14 cellular contexts compared by ENCODE assay signal in genomic region chr2:238785528-238785860, GRCh38.
"Had no signal": no experiment of that assay in that cellular context is flagged by ENCODE, and none has a peak within 500 bp of the region (broad histone marks: within the 10 kb centered on the region; RNA-seq: fewer than 3 reads in every experiment).

No MANE protein-coding gene starts in this region.

- H3K27ac Mint-ChIP-seq: activated CD4-positive, alpha-beta T cell treated with anti-CD3 and anti-CD28 coated beads, Interleukin-2, amount 10 ng/mL, durations not matched to agents 24 days and 14 days; activated CD8-positive, alpha-beta T cell treated with anti-CD3 and anti-CD28 coated beads, Interleukin-2, amount 10 ng/mL, durations not matched to agents 7 days and 5 days; activated naive CD8-positive, alpha-beta T cell treated with anti-CD3 and anti-CD28 coated beads for 36 hours; activated T-cell treated with anti-CD3 and anti-CD28 coated beads, Interleukin-2, amount 50 U/mL, for 72 hours; effector memory CD8-positive, alpha-beta T cell; natural killer cell; stimulated activated memory B cell treated with anti-CD40 and anti-IgM and Interleukin-4, amounts not matched to agents 10 μg/mL and 1 μg/mL and 100 μg/mL, for 72 hours; T-helper 2 cell treated with Interferon-gamma antibody and Interleukin-4, amounts not matched to agents 5 μg/mL and 100 μg/mL, for 36 hours had no signal

- H3K9me3 Mint-ChIP-seq: activated CD4-positive, alpha-beta T cell treated with anti-CD3 and anti-CD28 coated beads, Interleukin-2, amount 10 ng/mL, durations not matched to agents 24 days and 14 days; activated naive CD8-positive, alpha-beta T cell treated with anti-CD3 and anti-CD28 coated beads for 36 hours; activated T-cell treated with anti-CD3 and anti-CD28 coated beads, Interleukin-2, amount 50 U/mL, for 72 hours; effector memory CD8-positive, alpha-beta T cell; natural killer cell; T-helper 2 cell treated with Interferon-gamma antibody and Interleukin-4, amounts not matched to agents 5 μg/mL and 100 μg/mL, for 36 hours had no signal

- H3K4me1 ChIP-seq: parathyroid adenoma, transverse colon had no signal

- DNase-seq: cerebellar nuclear complex had no signal

- H3K27ac ChIP-seq: brain microvascular endothelial cell, neutrophil, parathyroid adenoma had no signal

- H3K4me1 Mint-ChIP-seq: activated CD4-positive, alpha-beta T cell treated with anti-CD3 and anti-CD28 coated beads, Interleukin-2, amount 10 ng/mL, durations not matched to agents 24 days and 14 days; natural killer cell; stimulated activated memory B cell treated with anti-CD40 and anti-IgM and Interleukin-4, amounts not matched to agents 10 μg/mL and 1 μg/mL and 100 μg/mL, for 72 hours had no signal

- H3K27me3 Mint-ChIP-seq: activated CD4-positive, alpha-beta T cell treated with anti-CD3 and anti-CD28 coated beads, Interleukin-2, amount 10 ng/mL, durations not matched to agents 24 days and 14 days had no signal

- H3K4me3 ChIP-seq: transverse colon had no signal

- H3K27me3 ChIP-seq: transverse colon had no signal

- H3K9me3 ChIP-seq: neutrophil, transverse colon had no signal

- ATAC-seq: activated T-cell treated with anti-CD3 and anti-CD28 coated beads, Interleukin-2, amount 50 U/mL, for 72 hours; stimulated activated memory B cell treated with anti-CD40 and anti-IgM and Interleukin-4, amounts not matched to agents 10 μg/mL and 1 μg/mL and 100 μg/mL, for 72 hours had no signal

- H3K4me3 Mint-ChIP-seq: activated CD4-positive, alpha-beta T cell treated with anti-CD3 and anti-CD28 coated beads, Interleukin-2, amount 10 ng/mL, durations not matched to agents 24 days and 14 days; activated CD8-positive, alpha-beta T cell treated with anti-CD3 and anti-CD28 coated beads, Interleukin-2, amount 10 ng/mL, durations not matched to agents 7 days and 5 days; activated naive CD8-positive, alpha-beta T cell treated with anti-CD3 and anti-CD28 coated beads for 36 hours; activated T-cell treated with anti-CD3 and anti-CD28 coated beads, Interleukin-2, amount 50 U/mL, for 72 hours; effector memory CD8-positive, alpha-beta T cell; natural killer cell; stimulated activated memory B cell treated with anti-CD40 and anti-IgM and Interleukin-4, amounts not matched to agents 10 μg/mL and 1 μg/mL and 100 μg/mL, for 72 hours; T-helper 2 cell treated with Interferon-gamma antibody and Interleukin-4, amounts not matched to agents 5 μg/mL and 100 μg/mL, for 36 hours had no signal

- H3K36me3 ChIP-seq: brain microvascular endothelial cell, neutrophil, transverse colon had no signal

- FAIRE-seq: islet of Langerhans had no signal

- H3K36me3 Mint-ChIP-seq: activated naive CD8-positive, alpha-beta T cell treated with anti-CD3 and anti-CD28 coated beads for 36 hours; natural killer cell; stimulated activated memory B cell treated with anti-CD40 and anti-IgM and Interleukin-4, amounts not matched to agents 10 μg/mL and 1 μg/mL and 100 μg/mL, for 72 hours had no signal
